ENCODE assay signal across 9 cellular contexts in genomic region chr19:19361075-19361594, GRCh38. TPM values are rescaled to one million over a fixed set of nuclear protein-coding genes. Genes with fewer than 3 reads are reported as not detected.
DNase-seq lines count a peak whose midpoint lies in the region; ATAC-seq, FAIRE-seq and TF ChIP-seq lines count a peak whose summit lies in the region.
"Had no signal": no experiment of that assay in that cellular context is flagged by ENCODE, and none has a peak within 500 bp of the region (broad histone marks: within the 10 kb centered on the region; RNA-seq: fewer than 3 reads in every experiment).

No MANE protein-coding gene starts in this region.

- peak; percentile 70 for ATAC-seq in GM21723 (IDR thresholded peaks at IDR 0.05; ENCODE audit: unreplicated experiment)
- peak; percentile 94 for ATAC-seq in SK-N-SH treated with all-trans-retinoic acid at 6 μM for 48 hours
- ATAC-seq in Right ventricle myocardium superior (ENCODE audit: poor library complexity), result peak; percentile 83

- no peaks in the 10 kb centered on the region for H3K27me3 ChIP-seq in prostate gland (replicated peaks; ENCODE audit: insufficient read depth)

- H3K27ac ChIP-seq in prostate gland, result no peak overlapping the region

- no peaks in the 10 kb centered on the region for H3K4me1 ChIP-seq in prostate gland (replicated peaks)

- no peaks in the 10 kb centered on the region for H3K9me3 Mint-ChIP-seq in activated naive CD4-positive, alpha-beta T cell treated with anti-CD3 and anti-CD28 coated beads, Interleukin-2, amount 50 U/mL, for 24 hours

- intact Hi-C loops in Right ventricle myocardium superior (cut with DNase I), result no loop called here
- intact Hi-C loops in prostate gland (cut with DNase I), result no loop called here

- no peaks in the 10 kb centered on the region for H3K36me3 Mint-ChIP-seq in activated naive CD4-positive, alpha-beta T cell treated with anti-CD3 and anti-CD28 coated beads, Interleukin-2, amount 50 U/mL, for 24 hours

- H3K36me3 ChIP-seq in prostate gland, result peaks cover 5% of the 10 kb centered on the region in 2 donors

- H3K4me3 Mint-ChIP-seq in activated naive CD4-positive, alpha-beta T cell treated with anti-CD3 and anti-CD28 coated beads, Interleukin-2, amount 50 U/mL, for 24 hours, result peak overlapping the region; percentile 51

- H3K9me3 ChIP-seq in prostate gland, result no peaks in the 10 kb centered on the region

- TF ChIP-seq CTCF in NB4 (IDR thresholded peaks at IDR 0.05; ENCODE audit: low read depth, low read length) (peak; percentile 86), prostate gland (IDR thresholded peaks at IDR 0.05) (peak; percentile 18 to 84 (median 73))

- no peak for FAIRE-seq in urothelium cell line (lab: Jason Lieb, UNC)
- FAIRE-seq: colon had no signal

- no peak for TF ChIP-seq POLR2A in NB4 (IDR thresholded peaks at IDR 0.05; ENCODE audit: extremely low read depth, insufficient read length)
- TF ChIP-seq POLR2A in prostate gland (IDR thresholded peaks at IDR 0.05), result no peak

- H3K4me1 Mint-ChIP-seq in activated naive CD4-positive, alpha-beta T cell treated with anti-CD3 and anti-CD28 coated beads, Interleukin-2, amount 50 U/mL, for 24 hours, result peaks cover 37% of the 10 kb centered on the region

- no peak overlapping the region for H3K4me3 ChIP-seq in NB4 (ENCODE audit: low read depth, low read length)
- no peak overlapping the region for H3K4me3 ChIP-seq in prostate gland

- no peaks in the 10 kb centered on the region for H3K27me3 Mint-ChIP-seq in activated naive CD4-positive, alpha-beta T cell treated with anti-CD3 and anti-CD28 coated beads, Interleukin-2, amount 50 U/mL, for 24 hours

- WGBS in prostate gland, result 10% methylated on average over 14 of the region's 14 CpGs

- DNase-seq in D341Med (ENCODE audit: low spot score) (peak; percentile 85), NB4 (ENCODE audit: low read depth) (peak; percentile 93), Right ventricle myocardium superior (peak; percentile 87), prostate gland (ENCODE audit: low spot score) (peak; percentile 73), urothelium cell line (ENCODE audit: low spot score) (peak; percentile 60)

- H3K27ac Mint-ChIP-seq in activated naive CD4-positive, alpha-beta T cell treated with anti-CD3 and anti-CD28 coated beads, Interleukin-2, amount 50 U/mL, for 24 hours, result no peak overlapping the region

TF ChIP-seq in SK-N-SH treated with all-trans-retinoic acid at 6 μM for 48 hours, 23 proteins besides CTCF, POLR2A, EP300 and RAD21:
- TF ChIP-seq PPARA (CRISPR knock-in tag; IDR thresholded peaks at IDR 0.05; ENCODE audit: borderline replicate concordance) (no peak), ZC3H10 (CRISPR knock-in tag; IDR thresholded peaks at IDR 0.05) (no peak), ISL1 (CRISPR knock-in tag; IDR thresholded peaks at IDR 0.05) (no peak), PATZ1 (CRISPR knock-in tag; IDR thresholded peaks at IDR 0.05; ENCODE audit: borderline replicate concordance) (no peak), CSRNP3 (CRISPR knock-in tag; IDR thresholded peaks at IDR 0.05) (no peak), OSR1 (CRISPR knock-in tag; IDR thresholded peaks at IDR 0.05) (no peak), BACH2 (CRISPR knock-in tag; IDR thresholded peaks at IDR 0.05; ENCODE audit: borderline replicate concordance) (no peak), TOX (CRISPR knock-in tag; IDR thresholded peaks at IDR 0.05; ENCODE audit: borderline replicate concordance) (no peak), SNAI2 (CRISPR knock-in tag; IDR thresholded peaks at IDR 0.05) (no peak), ZFP30 (CRISPR knock-in tag; IDR thresholded peaks at IDR 0.05) (no peak), ARNTL (CRISPR knock-in tag; IDR thresholded peaks at IDR 0.05; ENCODE audit: borderline replicate concordance, low read depth) (no peak), RARB (CRISPR knock-in tag; IDR thresholded peaks at IDR 0.05) (no peak), POU6F1 (CRISPR knock-in tag; IDR thresholded peaks at IDR 0.05; ENCODE audit: borderline replicate concordance, low read depth) (no peak), TSHZ2 (CRISPR knock-in tag; IDR thresholded peaks at IDR 0.05) (no peak), TCF4 (CRISPR knock-in tag; IDR thresholded peaks at IDR 0.05; ENCODE audit: borderline replicate concordance) (no peak), ZNF8 (CRISPR knock-in tag; IDR thresholded peaks at IDR 0.05) (no peak), ZNF565 (CRISPR knock-in tag; conservative IDR thresholded peaks at IDR 0.05; ENCODE audit: low read depth) (no peak), ESRRG (CRISPR knock-in tag; IDR thresholded peaks at IDR 0.05) (no peak)

RNA-seq across cellular contexts. Expression of gene MAU2, which starts 40.5 kb away (rescaled TPM):
- total RNA-seq in Right ventricle myocardium superior (32.8 TPM), prostate gland (100 to 1,000 TPM in 1 of 2 donors, 10 to 100 TPM in 1; 52.5 to 106 TPM)

RNA-seq across cellular contexts. Expression of gene SUGP1, which starts 40.8 kb away (rescaled TPM):
- 37.2 TPM for total RNA-seq in Right ventricle myocardium superior
- 10 to 100 TPM; 51.1 to 53.5 TPM for total RNA-seq in prostate gland

RNA-seq across cellular contexts. Expression of gene GATAD2A, which starts 44.3 kb away (rescaled TPM):
- 24.3 TPM for total RNA-seq in Right ventricle myocardium superior
- total RNA-seq in prostate gland, result 100 to 1,000 TPM in 1 of 2 donors, 10 to 100 TPM in 1; 41.7 to 138 TPM
